In the genomic region with DNA sequence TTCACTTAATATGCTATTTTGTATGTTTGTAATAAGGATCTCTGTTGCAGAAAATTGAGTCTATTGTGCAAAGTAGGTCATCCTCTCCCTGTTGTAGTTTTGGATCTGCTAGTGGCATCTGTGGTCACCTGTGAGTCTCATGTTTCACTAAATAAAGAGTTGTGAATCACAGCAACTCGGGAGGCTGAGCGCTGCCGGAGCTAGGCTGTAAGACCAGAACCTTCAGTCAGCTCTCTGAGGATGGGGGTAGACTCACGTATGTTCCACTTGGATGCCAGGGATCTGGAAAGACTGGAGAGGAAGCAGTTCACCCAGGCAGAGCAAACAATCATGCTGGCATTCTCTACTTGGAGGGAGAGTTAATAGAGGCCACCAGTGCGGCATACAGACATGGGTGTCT, we compare ENCODE assay signal across 27 cellular contexts.
DNase-seq lines count a peak whose midpoint lies in the region; ATAC-seq and TF ChIP-seq lines count a peak whose summit lies in the region.
"Had no signal": no experiment of that assay in that cellular context is flagged by ENCODE, and none has a peak within 500 bp of the region (broad histone marks: within the 10 kb centered on the region; RNA-seq: fewer than 3 reads in every experiment).

No MANE protein-coding gene starts in this region.

- H3K27me3 ChIP-seq in KMS-11 (ENCODE audit: insufficient read depth, low read depth) (no peaks in the 10 kb centered on the region), PC-3 (ENCODE audit: low read length) (no peaks in the 10 kb centered on the region), gastrocnemius medialis (no peaks in the 10 kb centered on the region), aorta (ENCODE audit: control insufficient read depth in 1 of 2, insufficient read depth in 2 of 2, low read length in 1 of 2) (no peaks in the 10 kb centered on the region)
- H3K27me3 ChIP-seq: BLaER1 treated with 17β-estradiol and CSF1 and Interleukin-3, amounts not matched to agents 10 nM and 100 nM; body of pancreas; MG63; neural progenitor cell; pancreas had no signal

- no peaks in the 10 kb centered on the region for H3K9me3 ChIP-seq in PC-3 (ENCODE audit: low read length)
- H3K9me3 ChIP-seq in gastrocnemius medialis, result no peaks in the 10 kb centered on the region
- no peaks in the 10 kb centered on the region for H3K9me3 ChIP-seq in aorta (ENCODE audit: control insufficient read depth, low read length)
- H3K9me3 ChIP-seq: body of pancreas, MG63, pancreas had no signal

- POLR2A ChIA-PET in PC-3 (lab: Charles Lee; ENCODE audit: unreplicated experiment), result no interaction called here

- no peaks in the 10 kb centered on the region for H3K9me2 ChIP-seq in PC-3 (replicated peaks; ENCODE audit: low read length)

- H3K4me1 ChIP-seq in KMS-11 (ENCODE audit: low read depth, poor library complexity, severe bottlenecking) (peaks cover 26% of the 10 kb centered on the region), PC-3 (ENCODE audit: insufficient read depth, low read length) (peaks cover 78% of the 10 kb centered on the region), gastrocnemius medialis (peaks cover 0 to 9% of the 10 kb centered on the region in 2 donors), aorta (ENCODE audit: control insufficient read depth in 1 of 2, insufficient read depth in 2 of 2, low read length in 2 of 2) (no peaks in the 10 kb centered on the region)
- H3K4me1 ChIP-seq: BLaER1 treated with 17β-estradiol and CSF1 and Interleukin-3, amounts not matched to agents 10 nM and 100 nM; body of pancreas; pancreas had no signal

- no peaks in the 10 kb centered on the region for H3K79me2 ChIP-seq in KMS-11 (ENCODE audit: insufficient read depth, low read depth)
- H3K79me2 ChIP-seq in PC-3 (ENCODE audit: low read length), result no peaks in the 10 kb centered on the region

- ATAC-seq in PC-3 (no peak), gastrocnemius medialis (peak; percentile 86 to 94), aorta (ENCODE audit: low FRiP score) (no peak)
- ATAC-seq: body of pancreas; left lobe of liver; pancreas; stimulated activated naive B cell treated with anti-CD40 and anti-IgM and Interleukin-4, amounts not matched to agents 10 μg/mL and 1 μg/mL and 100 μg/mL, for 72 hours had no signal

- H3K36me3 ChIP-seq in KMS-11 (ENCODE audit: insufficient read depth) (no peaks in the 10 kb centered on the region), PC-3 (ENCODE audit: low read depth, low read length) (no peaks in the 10 kb centered on the region), gastrocnemius medialis (no peaks in the 10 kb centered on the region), aorta (ENCODE audit: control insufficient read depth in 1 of 2, insufficient read depth in 2 of 2, low read length in 1 of 2) (no peaks in the 10 kb centered on the region)
- H3K36me3 ChIP-seq: BLaER1 treated with 17β-estradiol and CSF1 and Interleukin-3, amounts not matched to agents 10 nM and 100 nM; MG63; neural progenitor cell; pancreas had no signal

- H3K9ac ChIP-seq in KMS-11 (no peak overlapping the region), PC-3 (ENCODE audit: low read length) (no peak overlapping the region)
- H3K9ac ChIP-seq: BLaER1 treated with 17β-estradiol and CSF1 and Interleukin-3, amounts not matched to agents 10 nM and 100 nM; neural progenitor cell had no signal

- H3K27ac ChIP-seq in KMS-11, result no peak overlapping the region; the same call in 1 of the 2 replicates
- peak overlapping the region; percentile 32 for H3K27ac ChIP-seq in PC-3 (ENCODE audit: low read length)
- peak overlapping the region in 2 of 4 donors; percentile 29 to 38 for H3K27ac ChIP-seq in gastrocnemius medialis
- no peak overlapping the region for H3K27ac ChIP-seq in aorta (ENCODE audit: low read depth in 1 of 2, low read length in 2 of 2)
- H3K27ac ChIP-seq: BLaER1 treated with 17β-estradiol and CSF1 and Interleukin-3, amounts not matched to agents 10 nM and 100 nM; body of pancreas; neural progenitor cell; pancreas; SK-N-MC had no signal

- DNase-seq in PC-3 (peak; percentile 94), epithelial cell of esophagus (ENCODE audit: low read depth) (peak; percentile 51), gastrocnemius medialis (peak; percentile 25 to 28), aorta (no peak), HUDEP-2 (lab: John Stamatoyannopoulos, UW; ENCODE audit: unreplicated experiment in 76 of 76) (no peak)
- DNase-seq in central memory CD4-positive, alpha-beta T cell, result no peak
- DNase-seq: activated CD4-positive, alpha-beta T cell treated with anti-CD3 and anti-CD28 coated beads, Interleukin-2, amount 50 U/mL, for 48 hours; activated naive CD4-positive, alpha-beta T cell treated with anti-CD3 and anti-CD28 coated beads for 36 hours; body of pancreas; GDM1; H7; hypothalamus; mesendoderm; MG63; NCI-H1105; NCI-H187 treated with DMSO at 0.1 percent for 48 hours; NCI-H2227 treated with DMSO at 0.1 percent for 48 hours; pancreas; small intestine; stimulated activated naive B cell treated with anti-CD40 and anti-IgM and Interleukin-4, amounts not matched to agents 10 μg/mL and 1 μg/mL and 100 μg/mL, for 72 hours; substantia nigra; trophoblast cell had no signal

- H3K4me3 ChIP-seq in KMS-11 (IDR thresholded peaks at IDR 0.05; ENCODE audit: insufficient read depth, low read depth, low read length) (no peak overlapping the region), PC-3 (ENCODE audit: low read length) (no peak overlapping the region), epithelial cell of esophagus (ENCODE audit: low read length) (no peak overlapping the region), gastrocnemius medialis (no peak overlapping the region), aorta (ENCODE audit: low read length in 2 of 2) (no peak overlapping the region)
- H3K4me3 ChIP-seq: BLaER1 treated with 17β-estradiol and CSF1 and Interleukin-3, amounts not matched to agents 10 nM and 100 nM; body of pancreas; MG63; neural progenitor cell; pancreas; SK-N-MC had no signal

- WGBS in aorta, 2 donors, result 76 to 78% methylated on average over 5 of the region's 5 CpGs

- TF ChIP-seq CTCF in KMS-11 (conservative IDR thresholded peaks at IDR 0.05; ENCODE audit: low read depth, low read length), result no peak
- TF ChIP-seq CTCF in PC-3 (conservative IDR thresholded peaks at IDR 0.05; ENCODE audit: low read depth, low read length), result no peak
- TF ChIP-seq CTCF in epithelial cell of esophagus (IDR thresholded peaks at IDR 0.05; ENCODE audit: insufficient read depth, low read depth, low read length, missing control alignments), result no peak
- TF ChIP-seq CTCF in gastrocnemius medialis (IDR thresholded peaks at IDR 0.05 in 4 of 5, conservative IDR thresholded peaks at IDR 0.05 in 1 of 5), result no peak

- in situ Hi-C loops in gastrocnemius medialis (cut with MboI; ENCODE audit: low sequenced_read_pairs in 4 of 4), result no loop called here

- H4K20me1 ChIP-seq in KMS-11 (ENCODE audit: insufficient read depth) (no peaks in the 10 kb centered on the region), PC-3 (ENCODE audit: low read length) (no peaks in the 10 kb centered on the region)
- H4K20me1 ChIP-seq: BLaER1 treated with 17β-estradiol and CSF1 and Interleukin-3, amounts not matched to agents 10 nM and 100 nM had no signal

- H2AFZ ChIP-seq in KMS-11 (ENCODE audit: low read depth), result peak overlapping the region; percentile 59; the same call in 1 of the 2 replicates
- peak overlapping the region; percentile 6; the same call in 1 of the 2 replicates for H2AFZ ChIP-seq in PC-3 (ENCODE audit: low read length)
- H2AFZ ChIP-seq: neural progenitor cell had no signal

- intact Hi-C loops in PC-3 (cut with micrococcal nuclease), result no loop called here
- intact Hi-C loops in gastrocnemius medialis (cut with DNase I; ENCODE audit: low total_unique reads), result no loop called here
- intact Hi-C loops in aorta (cut with DNase I), result no loop called here

- CTCF ChIA-PET in PC-3 (lab: Charles Lee), result no interaction called here

- H3K4me2 ChIP-seq in KMS-11 (peak overlapping the region; percentile 34), PC-3 (ENCODE audit: low read length) (peak overlapping the region; percentile 48)
- H3K4me2 ChIP-seq: BLaER1 treated with 17β-estradiol and CSF1 and Interleukin-3, amounts not matched to agents 10 nM and 100 nM; neural progenitor cell had no signal

- peaks cover 3% of the 10 kb centered on the region for H3F3A ChIP-seq in PC-3 (ENCODE audit: low read length, unreplicated experiment)

- TF ChIP-seq POLR2A in gastrocnemius medialis (IDR thresholded peaks at IDR 0.05), result no peak

- no TSS peak for BruUV-seq in PC-3 (replicated peaks; lab: Mats Ljungman, UMichigan)

Comparison
In these comparisons a context has a peak if more than half of its experiments do, and no peak if none do; other contexts are left out.
1. ATAC-seq: peak in gastrocnemius medialis (2 of 2); none in PC-3 (single experiment) and aorta (single experiment).
2. DNase-seq: peak in PC-3 (single experiment), epithelial cell of esophagus (single experiment) and gastrocnemius medialis (2 of 2); none in aorta (0 of 2), HUDEP-2 (0 of 76) and central memory CD4-positive, alpha-beta T cell (single experiment).